ENCODE assay signal across 1 cellular context in genomic region chr16:5024632-5025031, GRCh38.
TF ChIP-seq lines count a peak whose summit lies in the region.

No MANE protein-coding gene starts in this region.

TF ChIP-seq in WTC11, 78 proteins besides CTCF, POLR2A, EP300 and RAD21 (continued from another document):
- no peak for TF ChIP-seq ATF3 (CRISPR knock-in tag; conservative IDR thresholded peaks at IDR 0.05)
- no peak for TF ChIP-seq GABPB1 (CRISPR knock-in tag; IDR thresholded peaks at IDR 0.05)
- no peak for TF ChIP-seq CREM (CRISPR knock-in tag; IDR thresholded peaks at IDR 0.05)
- no peak for TF ChIP-seq NR3C1 (CRISPR knock-in tag; conservative IDR thresholded peaks at IDR 0.05; ENCODE audit: low read depth)
- no peak for TF ChIP-seq ZNF219 (CRISPR knock-in tag; IDR thresholded peaks at IDR 0.05; ENCODE audit: borderline replicate concordance)
- no peak for TF ChIP-seq JAZF1 (CRISPR knock-in tag; IDR thresholded peaks at IDR 0.05)
- no peak for TF ChIP-seq PRDM15 (CRISPR knock-in tag; IDR thresholded peaks at IDR 0.05)
- no peak for TF ChIP-seq TEAD4 (CRISPR knock-in tag; IDR thresholded peaks at IDR 0.05)
